ENCODE assay signal across 1 cellular context in the genomic region with DNA sequence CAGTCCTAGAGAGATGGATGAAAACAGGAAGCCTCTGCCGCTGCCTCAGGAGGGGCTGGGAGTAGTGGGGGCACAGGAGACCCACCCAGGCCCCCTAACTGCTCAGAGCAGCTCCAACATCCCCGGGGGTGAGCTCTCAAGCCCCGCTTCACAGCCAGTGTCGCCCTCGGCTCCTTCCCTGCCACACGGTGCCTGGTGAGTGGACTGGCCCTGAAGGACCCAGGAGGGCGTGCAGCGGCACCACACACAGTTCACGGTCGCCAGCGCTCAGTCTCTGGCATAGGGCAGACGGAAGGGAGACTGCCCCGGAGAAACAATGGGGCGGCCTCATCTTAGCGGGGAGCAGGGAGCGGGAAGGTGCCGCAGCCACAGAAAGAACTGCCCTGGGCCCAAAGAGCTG.
TF ChIP-seq lines count a peak whose summit lies in the region.

No MANE protein-coding gene starts in this region.

TF ChIP-seq in K562, 482 proteins besides CTCF, POLR2A, EP300 and RAD21:
- TF ChIP-seq ZNF347 (CRISPR knock-in tag; IDR thresholded peaks at IDR 0.05; ENCODE audit: low read depth) (no peak), POLR2G (IDR thresholded peaks at IDR 0.05; ENCODE audit: low read depth, low read length) (peak; percentile 60; the same call in 1 of the 2 replicates), ZNF444 (CRISPR knock-in tag; IDR thresholded peaks at IDR 0.05) (no peak), THAP12 (CRISPR knock-in tag; IDR thresholded peaks at IDR 0.05) (no peak), FOXP1 (CRISPR knock-in tag; IDR thresholded peaks at IDR 0.05) (no peak), MAFF (IDR thresholded peaks at IDR 0.05; ENCODE audit: low read length) (no peak), PYGO2 (tag; IDR thresholded peaks at IDR 0.05) (no peak), RUNX1 (IDR thresholded peaks at IDR 0.05; ENCODE audit: low read depth) (no peak), KLF1 (tag; IDR thresholded peaks at IDR 0.05) (no peak), EHMT2 (IDR thresholded peaks at IDR 0.05) (no peak), RBFOX2 (IDR thresholded peaks at IDR 0.05; ENCODE audit: low read depth, low read length) (peak; percentile 55), FUS (optimal IDR thresholded peaks at IDR 0.05; ENCODE audit: low read depth, low read length) (no peak), TCF7L2 (IDR thresholded peaks at IDR 0.05; ENCODE audit: low read depth, low read length) (no peak)
- TF ChIP-seq, protein P1, sequence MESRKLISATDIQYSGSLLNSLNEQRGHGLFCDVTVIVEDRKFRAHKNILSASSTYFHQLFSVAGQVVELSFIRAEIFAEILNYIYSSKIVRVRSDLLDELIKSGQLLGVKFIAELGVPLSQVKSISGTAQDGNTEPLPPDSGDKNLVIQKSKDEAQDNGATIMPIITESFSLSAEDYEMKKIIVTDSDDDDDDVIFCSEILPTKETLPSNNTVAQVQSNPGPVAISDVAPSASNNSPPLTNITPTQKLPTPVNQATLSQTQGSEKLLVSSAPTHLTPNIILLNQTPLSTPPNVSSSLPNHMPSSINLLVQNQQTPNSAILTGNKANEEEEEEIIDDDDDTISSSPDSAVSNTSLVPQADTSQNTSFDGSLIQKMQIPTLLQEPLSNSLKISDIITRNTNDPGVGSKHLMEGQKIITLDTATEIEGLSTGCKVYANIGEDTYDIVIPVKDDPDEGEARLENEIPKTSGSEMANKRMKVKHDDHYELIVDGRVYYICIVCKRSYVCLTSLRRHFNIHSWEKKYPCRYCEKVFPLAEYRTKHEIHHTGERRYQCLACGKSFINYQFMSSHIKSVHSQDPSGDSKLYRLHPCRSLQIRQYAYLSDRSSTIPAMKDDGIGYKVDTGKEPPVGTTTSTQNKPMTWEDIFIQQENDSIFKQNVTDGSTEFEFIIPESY (CRISPR knock-in tag; IDR thresholded peaks at IDR 0.05), result 0 out of 2 replicates have a peak, but pooled peaks have one; percentile 23
- TF ChIP-seq, protein P2, sequence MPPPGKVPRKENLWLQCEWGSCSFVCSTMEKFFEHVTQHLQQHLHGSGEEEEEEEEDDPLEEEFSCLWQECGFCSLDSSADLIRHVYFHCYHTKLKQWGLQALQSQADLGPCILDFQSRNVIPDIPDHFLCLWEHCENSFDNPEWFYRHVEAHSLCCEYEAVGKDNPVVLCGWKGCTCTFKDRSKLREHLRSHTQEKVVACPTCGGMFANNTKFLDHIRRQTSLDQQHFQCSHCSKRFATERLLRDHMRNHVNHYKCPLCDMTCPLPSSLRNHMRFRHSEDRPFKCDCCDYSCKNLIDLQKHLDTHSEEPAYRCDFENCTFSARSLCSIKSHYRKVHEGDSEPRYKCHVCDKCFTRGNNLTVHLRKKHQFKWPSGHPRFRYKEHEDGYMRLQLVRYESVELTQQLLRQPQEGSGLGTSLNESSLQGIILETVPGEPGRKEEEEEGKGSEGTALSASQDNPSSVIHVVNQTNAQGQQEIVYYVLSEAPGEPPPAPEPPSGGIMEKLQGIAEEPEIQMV (tag; conservative IDR thresholded peaks at IDR 0.05; ENCODE audit: low read depth), result no peak
